8 cellular contexts compared by ENCODE assay signal in the genomic region with DNA sequence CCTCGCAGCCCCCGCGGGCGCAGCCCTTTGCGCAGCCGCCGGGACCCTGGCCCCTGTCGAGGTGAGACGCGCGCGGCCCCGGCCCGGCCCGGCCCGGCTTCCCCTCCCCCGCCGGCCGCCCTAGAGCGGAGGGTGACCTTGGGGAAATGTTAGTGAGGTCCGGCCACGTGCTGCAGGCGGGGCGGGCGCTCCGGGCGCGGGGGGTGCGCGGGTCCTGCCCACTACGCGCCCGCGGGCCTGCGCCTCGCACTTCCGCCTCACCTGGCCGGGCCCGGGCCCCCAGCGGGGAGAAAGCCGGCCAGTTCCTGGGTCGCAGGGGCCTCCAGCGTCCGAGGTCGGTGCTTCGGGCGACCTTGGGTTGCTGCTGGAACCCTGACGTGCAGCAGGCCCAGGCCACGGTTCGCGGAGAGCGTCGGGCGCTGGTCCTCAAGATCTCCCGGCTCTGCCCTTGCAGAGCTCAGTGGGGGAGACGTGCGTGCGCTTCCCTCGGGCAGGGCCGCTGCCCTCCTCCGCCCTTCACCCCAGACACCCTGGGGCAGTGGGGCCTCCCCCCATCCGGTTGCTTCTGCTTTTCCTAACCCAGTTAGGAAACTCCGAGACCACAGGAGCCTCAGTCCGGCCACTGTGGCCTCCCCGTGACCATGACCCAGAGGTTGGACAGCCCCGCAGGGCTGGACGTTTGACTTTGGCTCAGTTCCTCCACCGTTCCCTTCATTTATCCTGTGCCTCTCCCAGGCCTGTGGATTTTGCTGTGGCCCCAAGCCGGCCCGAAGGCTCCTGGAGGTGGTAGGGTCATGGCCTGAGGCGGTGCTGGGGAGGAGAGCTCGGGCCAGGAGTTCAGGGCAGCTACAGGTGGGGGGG. TPM values are rescaled to one million over a fixed set of nuclear protein-coding genes. Genes with fewer than 3 reads are reported as not detected.
A peak's percentile ranks its signal among the peaks of the same experiment; 100 is the strongest.
DNase-seq lines count a peak whose midpoint lies in the region; ATAC-seq and TF ChIP-seq lines count a peak whose summit lies in the region.

No MANE protein-coding gene starts in this region.

- WGBS in suprapubic skin, result 65% methylated on average over 5 of the region's 72 CpGs

- H3K36me3 ChIP-seq in suprapubic skin, result no peaks in the 10 kb centered on the region

- no peaks in the 10 kb centered on the region; the same call in 1 of the 2 replicates for H3K9me3 ChIP-seq in AG04450 (ENCODE audit: control insufficient read depth, insufficient read depth, low read length)
- no peaks in the 10 kb centered on the region for H3K9me3 ChIP-seq in suprapubic skin

- H3K27ac ChIP-seq in AG04450 (ENCODE audit: low read depth, low read length), result no peak overlapping the region
- peak overlapping the region; percentile 84 for H3K27ac ChIP-seq in suprapubic skin

- peak; percentile 62 for ATAC-seq in GM18511 (IDR thresholded peaks at IDR 0.05; ENCODE audit: unreplicated experiment)
- peak; percentile 21 for ATAC-seq in HG03097 (IDR thresholded peaks at IDR 0.05; ENCODE audit: low FRiP score, unreplicated experiment)

- TF ChIP-seq CTCF in AG04450 (IDR thresholded peaks at IDR 0.05; ENCODE audit: low read depth, low read length) (no peak), choroid plexus epithelial cell (conservative IDR thresholded peaks at IDR 0.05; ENCODE audit: low read depth, low read length) (no peak), suprapubic skin (IDR thresholded peaks at IDR 0.05) (no peak)

- H3K27me3 ChIP-seq in AG04450 (ENCODE audit: control insufficient read depth, insufficient read depth, low read length), result no peaks in the 10 kb centered on the region
- no peaks in the 10 kb centered on the region for H3K27me3 ChIP-seq in suprapubic skin

- no peak for TF ChIP-seq POLR2A in suprapubic skin (IDR thresholded peaks at IDR 0.05)

- no peak for DNase-seq in AG04450 (ENCODE audit: low read depth, low spot score)
- peak; percentile 20 for DNase-seq in SK-MEL-5 (ENCODE audit: low read depth, low spot score)
- DNase-seq in choroid plexus epithelial cell (ENCODE audit: low read depth), result no peak
- DNase-seq in medulla oblongata (ENCODE audit: extremely low spot score), result peak; percentile 59
- DNase-seq in suprapubic skin (ENCODE audit: low spot score in 2 of 2), result no peak
- DNase-seq in putamen (ENCODE audit: low spot score), result no peak

- POLR2A ChIA-PET in AG04450 (lab: Yijun Ruan, JAX), result no interaction called here

- peak overlapping the region; percentile 80 for H3K4me3 ChIP-seq in AG04450 (ENCODE audit: low read depth, low read length)
- H3K4me3 ChIP-seq in choroid plexus epithelial cell (ENCODE audit: low read depth, low read length), result peak overlapping the region; percentile 59
- peak overlapping the region; percentile 89 for H3K4me3 ChIP-seq in suprapubic skin

- peaks cover 45% of the 10 kb centered on the region for H3K4me1 ChIP-seq in suprapubic skin

- no peak for TF ChIP-seq EP300 in suprapubic skin (IDR thresholded peaks at IDR 0.05)

- in situ Hi-C loops in SK-MEL-5 (cut with HindIII; ENCODE audit: low pct_unique_long_range_greater_than_20kb, low sequenced_read_pairs), result no loop called here

- CTCF ChIA-PET in AG04450 (lab: Charles Lee), result no interaction called here

RNA-seq across cellular contexts. Expression of gene MCRIP2, which starts 0.8 kb away (rescaled TPM):
- polyA plus RNA-seq in AG04450 (2011; rRNA removed), result 6.7 and 10.8 TPM in 2 replicates
- polyA minus RNA-seq in AG04450 (2011; rRNA and poly(A)+ RNA removed), result 1.6 and 1.9 TPM in 2 replicates
- 34.4 and 37.8 TPM in 2 replicates for total RNA-seq in SK-MEL-5 (2014; rRNA removed; shearing (Covaris generic))
- 36.0 and 43.0 TPM in 2 replicates for polyA plus RNA-seq in SK-MEL-5 (2015; cell fraction: cytosol; rRNA removed)
- polyA plus RNA-seq in SK-MEL-5 (2015; cell fraction: nucleus; rRNA removed), result 60.3 and 75.1 TPM in 2 replicates
- total RNA-seq in suprapubic skin, result 10 to 100 TPM; 10.3 to 29.8 (median 24.2) TPM

RNA-seq across cellular contexts. Expression of gene METTL26, which starts 6.3 kb away (rescaled TPM):
- 58.3 and 69.5 TPM in 2 replicates for polyA plus RNA-seq in AG04450 (2011; rRNA removed)
- polyA minus RNA-seq in AG04450 (2011; rRNA and poly(A)+ RNA removed), result 35.2 and 39.7 TPM in 2 replicates
- 54.3 and 57.4 TPM in 2 replicates for total RNA-seq in SK-MEL-5 (2014; rRNA removed; shearing (Covaris generic))
- 131 and 137 TPM in 2 replicates for polyA plus RNA-seq in SK-MEL-5 (2015; cell fraction: cytosol; rRNA removed)
- 129 and 139 TPM in 2 replicates for polyA plus RNA-seq in SK-MEL-5 (2015; cell fraction: nucleus; rRNA removed)
- total RNA-seq in suprapubic skin, result 100 to 1,000 TPM in 1 of 4 donors, 10 to 100 TPM in 3; 72.2 to 138 (median 84.7) TPM

RNA-seq across cellular contexts. Expression of gene WDR90, which starts 6.7 kb away (rescaled TPM):
- polyA plus RNA-seq in AG04450 (2011; rRNA removed), result 2.1 and 2.5 TPM in 2 replicates
- 2.8 and 3.5 TPM in 2 replicates for polyA minus RNA-seq in AG04450 (2011; rRNA and poly(A)+ RNA removed)
- total RNA-seq in SK-MEL-5 (2014; rRNA removed; shearing (Covaris generic)), result 10.3 and 12.4 TPM in 2 replicates
- polyA plus RNA-seq in SK-MEL-5 (2015; cell fraction: cytosol; rRNA removed), result 5.9 and 11.6 TPM in 2 replicates
- 243 and 249 TPM in 2 replicates for polyA plus RNA-seq in SK-MEL-5 (2015; cell fraction: nucleus; rRNA removed)
- total RNA-seq in suprapubic skin, result 10 to 100 TPM; 18.3 to 63.0 (median 32.2) TPM

RNA-seq across cellular contexts. Expression of gene WFIKKN1, which starts 11.6 kb away (rescaled TPM):
- polyA plus RNA-seq in AG04450 (2011; rRNA removed), result not detected in 2 replicates
- not detected in 2 replicates for polyA minus RNA-seq in AG04450 (2011; rRNA and poly(A)+ RNA removed)
- total RNA-seq in SK-MEL-5 (2014; rRNA removed; shearing (Covaris generic)), result 0.05 TPM in 2 replicates
- 0.17 and 0.98 TPM in 2 replicates for polyA plus RNA-seq in SK-MEL-5 (2015; cell fraction: cytosol; rRNA removed)
- 0.35 and 0.38 TPM in 2 replicates for polyA plus RNA-seq in SK-MEL-5 (2015; cell fraction: nucleus; rRNA removed)
- 10 to 100 TPM in 1 of 4 donors, 1 to 10 TPM in 3; 1.2 to 12.6 (median 4.6) TPM for total RNA-seq in suprapubic skin

RNA-seq across cellular contexts. Expression of gene RHOT2, which starts 25.5 kb away (rescaled TPM):
- polyA plus RNA-seq in AG04450 (2011; rRNA removed), result 38.0 and 53.3 TPM in 2 replicates
- polyA minus RNA-seq in AG04450 (2011; rRNA and poly(A)+ RNA removed), result 28.1 and 42.2 TPM in 2 replicates
- 39.7 and 42.7 TPM in 2 replicates for total RNA-seq in SK-MEL-5 (2014; rRNA removed; shearing (Covaris generic))
- polyA plus RNA-seq in SK-MEL-5 (2015; cell fraction: cytosol; rRNA removed), result 63.6 and 74.8 TPM in 2 replicates
- polyA plus RNA-seq in SK-MEL-5 (2015; cell fraction: nucleus; rRNA removed), result 1,244 and 1,428 TPM in 2 replicates
- 100 to 1,000 TPM in 2 of 4 donors, 10 to 100 TPM in 2; 66.9 to 156 (median 96.8) TPM for total RNA-seq in suprapubic skin

Comparison
In these comparisons a context has a peak if more than half of its experiments do, and no peak if none do; other contexts are left out.
1. DNase-seq: peak in SK-MEL-5 (single experiment) and medulla oblongata (single experiment); none in AG04450 (single experiment), choroid plexus epithelial cell (single experiment), suprapubic skin (0 of 2) and putamen (single experiment).
2. Peak in every context shown above with its lines, with median percentiles within 50 percentile points of each other: H3K4me3 ChIP-seq.